12 cellular contexts compared by ENCODE assay signal in genomic region chr21:44723177-44724131, GRCh38. TPM values are rescaled to one million over a fixed set of nuclear protein-coding genes. Genes with fewer than 3 reads are reported as not detected.
A peak's percentile ranks its signal among the peaks of the same experiment; 100 is the strongest.
DNase-seq lines count a peak whose midpoint lies in the region; ATAC-seq and TF ChIP-seq lines count a peak whose summit lies in the region.
"Had no signal": no experiment of that assay in that cellular context is flagged by ENCODE, and none has a peak within 500 bp of the region (broad histone marks: within the 10 kb centered on the region; RNA-seq: fewer than 3 reads in every experiment).

No MANE protein-coding gene starts in this region.

- no peaks in the 10 kb centered on the region for H3K36me3 ChIP-seq in BLaER1 treated with 17β-estradiol and CSF1 and Interleukin-3, amounts not matched to agents 10 nM and 100 nM
- H3K36me3 ChIP-seq in gastrocnemius medialis = no peaks in the 10 kb centered on the region

- H3K27me3 Mint-ChIP-seq in activated naive CD8-positive, alpha-beta T cell treated with anti-CD3 and anti-CD28 coated beads, Interleukin-2, amount 10 ng/mL, durations not matched to agents 7 days and 5 days = peaks cover 66% of the 10 kb centered on the region
- peaks cover 36 to 76% (median 75%) of the 10 kb centered on the region in 3 donors for H3K27me3 Mint-ChIP-seq in naive B cell

- H3K36me3 Mint-ChIP-seq in activated naive CD8-positive, alpha-beta T cell treated with anti-CD3 and anti-CD28 coated beads, Interleukin-2, amount 10 ng/mL, durations not matched to agents 7 days and 5 days = no peaks in the 10 kb centered on the region
- no peaks in the 10 kb centered on the region for H3K36me3 Mint-ChIP-seq in naive B cell

- H3K9me3 ChIP-seq in BLaER1 treated with 17β-estradiol and CSF1 and Interleukin-3, amounts not matched to agents 10 nM and 100 nM (replicated peaks in 1 of 11) = no peaks in the 10 kb centered on the region
- H3K9me3 ChIP-seq in gastrocnemius medialis = no peaks in the 10 kb centered on the region

- peak; percentile 54 for ATAC-seq in activated naive CD8-positive, alpha-beta T cell treated with anti-CD3 and anti-CD28 coated beads, Interleukin-2, amount 10 ng/mL, durations not matched to agents 7 days and 5 days (ENCODE audit: low read depth)
- ATAC-seq in naive B cell (ENCODE audit: low read depth in 2 of 2) (no peak), gastrocnemius medialis (no peak)

- no peak for TF ChIP-seq POLR2A in gastrocnemius medialis (IDR thresholded peaks at IDR 0.05)

- peak overlapping the region; percentile 56 for H3K4me3 Mint-ChIP-seq in activated naive CD8-positive, alpha-beta T cell treated with anti-CD3 and anti-CD28 coated beads, Interleukin-2, amount 10 ng/mL, durations not matched to agents 7 days and 5 days
- peak overlapping the region in 6 of 8 donors; percentile 30 to 74 (median 65) for H3K4me3 Mint-ChIP-seq in naive B cell

- peak overlapping the region in 9 of 11 experiments; percentile 34 to 71 (median 60); a peak in 17 of 22 replicates for H3K9ac ChIP-seq in BLaER1 treated with 17β-estradiol and CSF1 and Interleukin-3, amounts not matched to agents 10 nM and 100 nM

- DNase-seq in Jurkat, Clone E6-1 (ENCODE audit: low read depth, low spot score) = peak; percentile 12
- DNase-seq in activated naive CD8-positive, alpha-beta T cell treated with anti-CD3 and anti-CD28 coated beads, Interleukin-2, amount 10 ng/mL, durations not matched to agents 7 days and 5 days = peak; percentile 44
- DNase-seq in naive B cell = no peak
- no peak for DNase-seq in gastrocnemius medialis
- DNase-seq in AG08396 (ENCODE audit: low spot score) = no peak
- no peak for DNase-seq in NCI-H2081 treated with DMSO at 0.1 percent for 48 hours (lab: John Stamatoyannopoulos, UW)
- no peak for DNase-seq in mucosa of gallbladder (ENCODE audit: low spot score)

- H3K4me1 Mint-ChIP-seq in activated naive CD8-positive, alpha-beta T cell treated with anti-CD3 and anti-CD28 coated beads, Interleukin-2, amount 10 ng/mL, durations not matched to agents 7 days and 5 days = peaks cover 9% of the 10 kb centered on the region
- peaks cover 0 to 11% (median 9%) of the 10 kb centered on the region in 3 donors for H3K4me1 Mint-ChIP-seq in naive B cell

- H3K27ac ChIP-seq in BLaER1 treated with 17β-estradiol and CSF1 and Interleukin-3, amounts not matched to agents 10 nM and 100 nM = peak overlapping the region in 8 of 11 experiments; percentile 15 to 69 (median 48); a peak in 14 of 22 replicates
- no peak overlapping the region for H3K27ac ChIP-seq in gastrocnemius medialis

- POLR2A ChIA-PET in activated naive CD8-positive, alpha-beta T cell treated with anti-CD3 and anti-CD28 coated beads, Interleukin-2, amount 10 ng/mL, durations not matched to agents 7 days and 5 days (lab: Charles Lee) = no interaction called here

- H3K27me3 ChIP-seq in BLaER1 treated with 17β-estradiol and CSF1 and Interleukin-3, amounts not matched to agents 10 nM and 100 nM = peaks cover 0 to 44% (median 7%) of the 10 kb centered on the region in 11 experiments; a peak in 15 of 22 replicates
- peaks cover 48 to 70% (median 60%) of the 10 kb centered on the region in 3 donors for H3K27me3 ChIP-seq in gastrocnemius medialis

- H3K4me3 ChIP-seq in BLaER1 treated with 17β-estradiol and CSF1 and Interleukin-3, amounts not matched to agents 10 nM and 100 nM = peak overlapping the region in 9 of 10 experiments; percentile 11 to 58 (median 40); a peak in 15 of 20 replicates
- H3K4me3 ChIP-seq in Jurkat, Clone E6-1 (ENCODE audit: low read length) = no peak overlapping the region
- H3K4me3 ChIP-seq in gastrocnemius medialis = no peak overlapping the region

- intact Hi-C loops in gastrocnemius medialis (cut with DNase I; ENCODE audit: low total_unique reads) = no loop called here

- no peaks in the 10 kb centered on the region for H3K9me3 Mint-ChIP-seq in activated naive CD8-positive, alpha-beta T cell treated with anti-CD3 and anti-CD28 coated beads, Interleukin-2, amount 10 ng/mL, durations not matched to agents 7 days and 5 days
- H3K9me3 Mint-ChIP-seq in naive B cell = peaks cover 0 to 3% (median 0%) of the 10 kb centered on the region in 7 donors

- TF ChIP-seq CTCF in gastrocnemius medialis (IDR thresholded peaks at IDR 0.05 in 4 of 5, conservative IDR thresholded peaks at IDR 0.05 in 1 of 5) = no peak

- H3K4me1 ChIP-seq in BLaER1 treated with 17β-estradiol and CSF1 and Interleukin-3, amounts not matched to agents 10 nM and 100 nM = peaks cover 17 to 37% (median 21%) of the 10 kb centered on the region in 10 experiments
- no peaks in the 10 kb centered on the region for H3K4me1 ChIP-seq in gastrocnemius medialis

- in situ Hi-C loops in gastrocnemius medialis (cut with MboI; ENCODE audit: low sequenced_read_pairs in 4 of 4) = no loop called here

- H3K27ac Mint-ChIP-seq in activated naive CD8-positive, alpha-beta T cell treated with anti-CD3 and anti-CD28 coated beads, Interleukin-2, amount 10 ng/mL, durations not matched to agents 7 days and 5 days = no peak overlapping the region
- H3K27ac Mint-ChIP-seq in naive B cell = no peak overlapping the region

- H3K4me2 ChIP-seq in BLaER1 treated with 17β-estradiol and CSF1 and Interleukin-3, amounts not matched to agents 10 nM and 100 nM = peak overlapping the region; percentile 70 to 96 (median 88)

- no peaks in the 10 kb centered on the region for H4K20me1 ChIP-seq in BLaER1 treated with 17β-estradiol and CSF1 and Interleukin-3, amounts not matched to agents 10 nM and 100 nM

RNA-seq across cellular contexts. Expression of gene TSPEAR, which starts 12.1 kb away (rescaled TPM):
- not detected for polyA plus RNA-seq in Jurkat, Clone E6-1 (2012; ENCODE audit: insufficient read depth, insufficient read length)
- not detected for total RNA-seq in activated naive CD8-positive, alpha-beta T cell treated with anti-CD3 and anti-CD28 coated beads, Interleukin-2, amount 10 ng/mL, durations not matched to agents 7 days and 5 days
- not detected for polyA plus RNA-seq in naive B cell (ENCODE audit: low read depth in 6 of 6)
- not detected for total RNA-seq in gastrocnemius medialis
- total RNA-seq in mucosa of gallbladder = 0.06 TPM
- total RNA-seq: aorta, LHCN-M2, subcutaneous adipose tissue had no signal
- polyA plus RNA-seq: aorta, BJ had no signal

RNA-seq across cellular contexts. Expression of gene KRTAP10-12, which starts 26.5 kb away (rescaled TPM):
- not detected for polyA plus RNA-seq in Jurkat, Clone E6-1 (2012; ENCODE audit: insufficient read depth, insufficient read length)
- total RNA-seq in activated naive CD8-positive, alpha-beta T cell treated with anti-CD3 and anti-CD28 coated beads, Interleukin-2, amount 10 ng/mL, durations not matched to agents 7 days and 5 days = not detected
- not detected for polyA plus RNA-seq in naive B cell (ENCODE audit: low read depth in 6 of 6)
- total RNA-seq in gastrocnemius medialis = not detected
- not detected for total RNA-seq in mucosa of gallbladder
- total RNA-seq: aorta, LHCN-M2, subcutaneous adipose tissue had no signal
- polyA plus RNA-seq: aorta, BJ had no signal

RNA-seq across cellular contexts. Expression of gene KRTAP12-1, which starts 41.5 kb away (rescaled TPM):
- not detected for polyA plus RNA-seq in Jurkat, Clone E6-1 (2012; ENCODE audit: insufficient read depth, insufficient read length)
- total RNA-seq in activated naive CD8-positive, alpha-beta T cell treated with anti-CD3 and anti-CD28 coated beads, Interleukin-2, amount 10 ng/mL, durations not matched to agents 7 days and 5 days = not detected
- not detected for polyA plus RNA-seq in naive B cell (ENCODE audit: low read depth in 6 of 6)
- not detected for total RNA-seq in gastrocnemius medialis
- not detected for total RNA-seq in mucosa of gallbladder
- total RNA-seq: aorta, LHCN-M2, subcutaneous adipose tissue had no signal
- polyA plus RNA-seq: aorta, BJ had no signal

RNA-seq across cellular contexts. Expression of gene KRTAP12-2, which starts 56.7 kb away (rescaled TPM):
- polyA plus RNA-seq in Jurkat, Clone E6-1 (2012; ENCODE audit: insufficient read depth, insufficient read length) = not detected
- not detected for total RNA-seq in activated naive CD8-positive, alpha-beta T cell treated with anti-CD3 and anti-CD28 coated beads, Interleukin-2, amount 10 ng/mL, durations not matched to agents 7 days and 5 days
- not detected for polyA plus RNA-seq in naive B cell (ENCODE audit: low read depth in 6 of 6)
- total RNA-seq in gastrocnemius medialis (not detected), mucosa of gallbladder (not detected)
- total RNA-seq: aorta, LHCN-M2, subcutaneous adipose tissue had no signal
- polyA plus RNA-seq: aorta, BJ had no signal

Comparison
In these comparisons a context has a peak if more than half of its experiments do, and no peak if none do; other contexts are left out.
1. H3K27ac ChIP-seq: peak in BLaER1 treated with 17β-estradiol and CSF1 and Interleukin-3, amounts not matched to agents 10 nM and 100 nM (8 of 11); none in gastrocnemius medialis (0 of 4).
2. H3K4me3 ChIP-seq: peak in BLaER1 treated with 17β-estradiol and CSF1 and Interleukin-3, amounts not matched to agents 10 nM and 100 nM (9 of 10); none in Jurkat, Clone E6-1 (single experiment) and gastrocnemius medialis (0 of 4).
3. DNase-seq: peak in Jurkat, Clone E6-1 (single experiment) and activated naive CD8-positive, alpha-beta T cell treated with anti-CD3 and anti-CD28 coated beads, Interleukin-2, amount 10 ng/mL, durations not matched to agents 7 days and 5 days (single experiment); none in naive B cell (single experiment), gastrocnemius medialis (0 of 2), AG08396 (single experiment), NCI-H2081 treated with DMSO at 0.1 percent for 48 hours (single experiment) and mucosa of gallbladder (single experiment).